ENCODE assay signal across 8 cellular contexts in the genomic region with DNA sequence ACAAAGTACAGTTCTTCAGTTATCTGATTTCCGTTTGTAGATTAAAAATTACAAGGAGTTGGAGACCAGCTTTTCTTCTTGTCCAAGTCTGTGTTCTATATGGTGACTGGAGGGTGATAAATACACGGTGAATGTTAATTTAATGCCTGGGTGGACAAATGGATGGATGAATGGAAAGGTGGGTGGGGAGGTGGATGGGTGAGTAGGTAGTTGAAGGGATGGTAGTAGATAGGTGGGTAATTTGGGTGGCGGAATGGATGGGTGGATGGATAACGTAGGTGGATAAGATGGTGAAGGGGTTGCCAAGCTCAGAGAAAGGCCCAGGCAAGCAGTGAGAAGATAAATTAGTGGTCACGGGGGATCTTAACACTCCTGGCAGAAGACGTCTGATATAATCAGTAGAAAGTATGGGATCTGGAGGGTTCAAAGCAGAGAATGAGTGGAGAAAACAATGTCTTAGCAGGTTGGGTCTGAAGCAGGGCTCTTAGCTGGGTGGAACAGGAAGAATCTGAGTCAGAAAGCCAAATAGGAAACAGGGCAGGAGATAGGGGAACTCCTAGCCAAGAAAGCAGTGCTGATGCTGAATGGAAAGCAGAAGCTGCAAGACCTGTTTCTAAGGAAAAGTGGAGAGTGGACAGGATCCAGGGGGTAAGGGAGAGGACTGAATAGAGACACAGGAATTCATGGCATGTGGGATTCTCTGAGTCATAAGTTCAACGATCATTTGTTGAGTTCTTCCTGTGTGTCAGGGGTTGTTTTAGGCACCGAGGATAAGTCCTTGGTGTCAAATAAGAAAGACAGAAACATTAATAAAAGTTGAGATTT.
DNase-seq lines count a peak whose midpoint lies in the region; ATAC-seq, FAIRE-seq and TF ChIP-seq lines count a peak whose summit lies in the region.

No MANE protein-coding gene starts in this region.

- H3K36me3 Mint-ChIP-seq in CD4-positive, alpha-beta T cell (ENCODE audit: low read depth) = no peaks in the 10 kb centered on the region

- H3K9me3 Mint-ChIP-seq in CD4-positive, alpha-beta T cell = no peaks in the 10 kb centered on the region

- peaks cover 14% of the 10 kb centered on the region for H3K4me1 Mint-ChIP-seq in CD4-positive, alpha-beta T cell (ENCODE audit: low read depth)

- H3K27ac Mint-ChIP-seq in CD4-positive, alpha-beta T cell = no peak overlapping the region

- peak; percentile 81 for DNase-seq in ELF-1 (ENCODE audit: low read depth, low spot score)
- DNase-seq in NCI-H226 = peak; percentile 99
- DNase-seq in epithelial cell of esophagus (ENCODE audit: low read depth) = peak; percentile 98
- no peak for DNase-seq in pancreas
- DNase-seq in NCI-H1048 (lab: John Stamatoyannopoulos, UW) = no peak
- DNase-seq in COR-L47 (lab: John Stamatoyannopoulos, UW) = no peak
- no peak for DNase-seq in NCI-H2029 treated with DMSO at 0.1 percent for 48 hours (lab: John Stamatoyannopoulos, UW)
- no peak for DNase-seq in CD4-positive, alpha-beta T cell

- peak overlapping the region in 2 of 4 donors; percentile 10 to 25 for H3K27ac ChIP-seq in pancreas
- H3K27ac ChIP-seq in CD4-positive, alpha-beta T cell (ENCODE audit: low read depth, low read length) = no peak overlapping the region

- ATAC-seq in pancreas = peak in 3 of 4 donors; percentile 26 to 67 (median 48)
- no peak for ATAC-seq in CD4-positive, alpha-beta T cell (ENCODE audit: poor library complexity)

- no peak overlapping the region for H3K4me3 Mint-ChIP-seq in CD4-positive, alpha-beta T cell

- H3K27me3 ChIP-seq in pancreas = no peaks in the 10 kb centered on the region
- H3K27me3 ChIP-seq in CD4-positive, alpha-beta T cell (ENCODE audit: control insufficient read depth, insufficient read depth, low read length) = no peaks in the 10 kb centered on the region

- POLR2A ChIA-PET in CD4-positive, alpha-beta T cell (lab: Charles Lee) = no interaction called here

- peaks cover 0 to 8% (median 0%) of the 10 kb centered on the region in 3 donors for H3K4me1 ChIP-seq in pancreas

- no peaks in the 10 kb centered on the region for H3K9me3 ChIP-seq in pancreas
- no peaks in the 10 kb centered on the region for H3K9me3 ChIP-seq in CD4-positive, alpha-beta T cell (ENCODE audit: control insufficient read depth, low read length)

- intact Hi-C loops in pancreas (cut with DNase I) = no loop called here
- intact Hi-C loops in CD4-positive, alpha-beta T cell (cut with DNase I, micrococcal nuclease) = no loop called here

- 72 to 77% methylated on average over 8 of the region's 8 CpGs for WGBS in pancreas, 2 donors

- FAIRE-seq in pancreas (lab: Jason Lieb, UNC) = no peak

- peaks cover 13% of the 10 kb centered on the region for H3K27me3 Mint-ChIP-seq in CD4-positive, alpha-beta T cell

- H3K4me3 ChIP-seq in epithelial cell of esophagus (ENCODE audit: low read length) (no peak overlapping the region), pancreas (no peak overlapping the region)

- no peak for TF ChIP-seq CTCF in epithelial cell of esophagus (IDR thresholded peaks at IDR 0.05; ENCODE audit: insufficient read depth, low read depth, low read length, missing control alignments)
- TF ChIP-seq CTCF in pancreas (IDR thresholded peaks at IDR 0.05) = no peak
- no peak for TF ChIP-seq CTCF in CD4-positive, alpha-beta T cell (IDR thresholded peaks at IDR 0.05)

- H3K36me3 ChIP-seq in pancreas = no peaks in the 10 kb centered on the region

- CTCF ChIA-PET in CD4-positive, alpha-beta T cell (lab: Charles Lee) = no interaction called here

Comparison
In these comparisons a context has a peak if more than half of its experiments do, and no peak if none do; other contexts are left out.
1. DNase-seq: peak in ELF-1 (single experiment), NCI-H226 (single experiment) and epithelial cell of esophagus (single experiment); none in pancreas (0 of 6), NCI-H1048 (single experiment), COR-L47 (single experiment), NCI-H2029 treated with DMSO at 0.1 percent for 48 hours (single experiment) and CD4-positive, alpha-beta T cell (0 of 10).